8 cellular contexts compared by ENCODE assay signal in genomic region chr12:47651368-47652254, GRCh38. TPM values are rescaled to one million over a fixed set of nuclear protein-coding genes. Genes with fewer than 3 reads are reported as not detected.
DNase-seq lines count a peak whose midpoint lies in the region; ATAC-seq, FAIRE-seq and TF ChIP-seq lines count a peak whose summit lies in the region.

No MANE protein-coding gene starts in this region.

- H3K27ac ChIP-seq in K562 (ENCODE audit: extremely low read depth, low read depth, low read length) (no peak overlapping the region), iPS DF 6.9 (ENCODE audit: low read length) (no peak overlapping the region)

- H3K36me3 Mint-ChIP-seq in T-helper 17 cell (ENCODE audit: low read depth) = peaks cover 3% of the 10 kb centered on the region

- CTCF ChIA-PET in K562 (lab: Yijun Ruan, JAX; ENCODE audit: low intra/inter-chr PET ratio) = interaction anchor here (0.5 kb wide), 1 partner anchor 107 kb away, joined by 3 read pairs; the partner anchor contains the start of gene RAPGEF3

- peak; percentile 15 for FAIRE-seq in K562 (lab: Jason Lieb, UNC)

- DNase-seq in NCI-H1436 (lab: John Stamatoyannopoulos, UW) (peak; percentile 54), NCI-H1436 treated with DMSO at 0.1 percent for 48 hours (lab: John Stamatoyannopoulos, UW) (no peak), NCI-H1694 treated with DMSO at 0.1 percent for 48 hours (lab: John Stamatoyannopoulos, UW) (peak; percentile 67), T-helper 17 cell (peak; percentile 12 to 19 (median 13)), K562 (ENCODE audit: extremely low read depth in 1 of 4, low spot score in 3 of 4) (peak in 2 of 4 experiments; percentile 23 to 52), iPS DF 6.9 (ENCODE audit: low read depth, low spot score) (peak; percentile 29)

- POLR2A ChIA-PET in K562 (lab: Yijun Ruan, JAX) = interaction anchor here (0.6 to 1.2 kb wide), 4 partner anchors 10 to 843 kb away, joined by 3 read pairs; no protein-coding TSS in a partner anchor

- peak overlapping the region; percentile 41 for H3K27ac Mint-ChIP-seq in T-helper 17 cell

- TF ChIP-seq EP300 in K562 (IDR thresholded peaks at IDR 0.05; ENCODE audit: low read length) = no peak

- H2AFZ ChIP-seq in K562 (ENCODE audit: low read depth, low read length) = no peak overlapping the region

- no peaks in the 10 kb centered on the region for H3K9me3 ChIP-seq in T-helper 17 cell (ENCODE audit: control insufficient read depth, low read length, poor library complexity, severe bottlenecking)
- no peaks in the 10 kb centered on the region for H3K9me3 ChIP-seq in K562 (replicated peaks; ENCODE audit: control insufficient read depth, insufficient read depth, low read depth, low read length)
- no peaks in the 10 kb centered on the region for H3K9me3 ChIP-seq in iPS DF 6.9 (ENCODE audit: control insufficient read depth, insufficient read depth, low read length)
- H3K9me3 ChIP-seq in skeletal muscle satellite cell (replicated peaks; ENCODE audit: low read length) = no peaks in the 10 kb centered on the region

- TF ChIP-seq POLR2A in K562 (conservative IDR thresholded peaks at IDR 0.05) = no peak

- in situ Hi-C loops in K562 (cut with MboI) = no loop called here

- H3K9me1 ChIP-seq in K562 (ENCODE audit: control insufficient read depth, insufficient read depth, low read length) = no peaks in the 10 kb centered on the region

- H3K36me3 ChIP-seq in K562 (ENCODE audit: control insufficient read depth, insufficient read depth, low read length) (peaks cover 3% of the 10 kb centered on the region; the same call in 2 of the 3 replicates), iPS DF 6.9 (ENCODE audit: control insufficient read depth, insufficient read depth, low read length) (no peaks in the 10 kb centered on the region), skeletal muscle satellite cell (ENCODE audit: insufficient read depth, low read length) (no peaks in the 10 kb centered on the region)

- H3K4me1 Mint-ChIP-seq in T-helper 17 cell = peaks cover 8% of the 10 kb centered on the region

- peak overlapping the region; percentile 63 for H3K4me3 Mint-ChIP-seq in T-helper 17 cell

- WGBS in K562 (ENCODE audit: insufficient coverage, low coverage, missing lambda C conversion rate) = 68% methylated on average over 12 of the region's 12 CpGs
- WGBS in iPS DF 6.9 (ENCODE audit: insufficient coverage, insufficient read length) = no CpG with 5 or more reads among the region's 12 CpGs

- no peaks in the 10 kb centered on the region for H3K27me3 Mint-ChIP-seq in T-helper 17 cell

- H3K4me3 ChIP-seq in K562 (no peak overlapping the region), iPS DF 6.9 (ENCODE audit: low read length) (no peak overlapping the region), skeletal muscle satellite cell (ENCODE audit: low read length) (peak overlapping the region; percentile 36)

- intact Hi-C loops in K562 (cut with micrococcal nuclease) = loop anchor here (5.0 kb wide), 1 partner anchor 186 kb away; no protein-coding TSS in a partner anchor

- H4K20me1 ChIP-seq in K562 (replicated peaks; ENCODE audit: control insufficient read depth, insufficient read depth, low read length) = no peaks in the 10 kb centered on the region

- peak; percentile 57 to 65 (median 59); a peak in 5 of 6 replicates for TF ChIP-seq CTCF in K562 (IDR thresholded peaks at IDR 0.05 in 2 of 3, conservative IDR thresholded peaks at IDR 0.05 in 1 of 3; ENCODE audit: insufficient read depth in 2 of 3, low read depth in 1 of 3, low read length in 3 of 3)

- H3K4me1 ChIP-seq in K562 (replicated peaks in 1 of 2; ENCODE audit: control insufficient read depth in 2 of 2, insufficient read depth in 2 of 2, low read length in 2 of 2) = peaks cover 0 to 9% of the 10 kb centered on the region in 2 experiments; a peak in 1 of 5 replicates
- H3K4me1 ChIP-seq in iPS DF 6.9 (ENCODE audit: control insufficient read depth, insufficient read depth, low read length) = peaks cover 3% of the 10 kb centered on the region; the same call in 1 of the 2 replicates
- peaks cover 13% of the 10 kb centered on the region for H3K4me1 ChIP-seq in skeletal muscle satellite cell (ENCODE audit: control insufficient read depth, insufficient read depth, low read length)

- no peaks in the 10 kb centered on the region for H3K79me2 ChIP-seq in K562 (ENCODE audit: control insufficient read depth, insufficient read depth, low read length)

- H3K9ac ChIP-seq in K562 (ENCODE audit: insufficient read depth in 1 of 2, low read depth in 2 of 2, low read length in 2 of 2) (no peak overlapping the region), skeletal muscle satellite cell (ENCODE audit: low read depth, low read length) (peak overlapping the region; percentile 38)

- no TSS peak for BruUV-seq in K562 (replicated peaks; lab: Mats Ljungman, UMichigan)

- H3K4me2 ChIP-seq in K562 (ENCODE audit: insufficient read depth, low read length) (no peak overlapping the region), skeletal muscle satellite cell (ENCODE audit: low read length) (peak overlapping the region; percentile 68)

- ATAC-seq in HG02678 (IDR thresholded peaks at IDR 0.05; ENCODE audit: unreplicated experiment) = peak; percentile 86
- peak; percentile 95 for ATAC-seq in T-helper 17 cell
- ATAC-seq in K562 = peak; percentile 80

- peak; percentile 21 to 58; a peak in 3 of 4 replicates for TF ChIP-seq RAD21 in K562 (CRISPR knock-in tag; conservative IDR thresholded peaks at IDR 0.05 in 1 of 2, IDR thresholded peaks at IDR 0.05 in 1 of 2)

- H3K27me3 ChIP-seq in K562 (ENCODE audit: control insufficient read depth in 2 of 2, insufficient read depth in 2 of 2, low read length in 2 of 2) (no peaks in the 10 kb centered on the region), iPS DF 6.9 (ENCODE audit: control insufficient read depth, insufficient read depth, low read length) (no peaks in the 10 kb centered on the region), skeletal muscle satellite cell (ENCODE audit: control insufficient read depth, insufficient read depth, low read length) (no peaks in the 10 kb centered on the region)

TF ChIP-seq in K562, 482 proteins besides CTCF, POLR2A, EP300 and RAD21:
- no peak for TF ChIP-seq HLTF (IDR thresholded peaks at IDR 0.05)
- TF ChIP-seq ZKSCAN3 (CRISPR knock-in tag; IDR thresholded peaks at IDR 0.05) = no peak
- TF ChIP-seq ZNF311 (CRISPR knock-in tag; IDR thresholded peaks at IDR 0.05) = no peak
- no peak for TF ChIP-seq RBBP5 (IDR thresholded peaks at IDR 0.05; ENCODE audit: borderline replicate concordance, insufficient read depth, low read length, poor library complexity, severe bottlenecking)
- TF ChIP-seq U2AF1 (optimal IDR thresholded peaks at IDR 0.05; ENCODE audit: low read depth, low read length) = no peak
- TF ChIP-seq JUN (IDR thresholded peaks at IDR 0.05; ENCODE audit: borderline replicate concordance, low read depth, low read length) = no peak
- TF ChIP-seq JUN (CRISPR knock-in tag; IDR thresholded peaks at IDR 0.05; ENCODE audit: borderline replicate concordance) = no peak
- no peak for TF ChIP-seq TFAM (CRISPR knock-in tag; conservative IDR thresholded peaks at IDR 0.05)
- no peak for TF ChIP-seq BACH1 (tag; IDR thresholded peaks at IDR 0.05)
- TF ChIP-seq, protein P1, sequence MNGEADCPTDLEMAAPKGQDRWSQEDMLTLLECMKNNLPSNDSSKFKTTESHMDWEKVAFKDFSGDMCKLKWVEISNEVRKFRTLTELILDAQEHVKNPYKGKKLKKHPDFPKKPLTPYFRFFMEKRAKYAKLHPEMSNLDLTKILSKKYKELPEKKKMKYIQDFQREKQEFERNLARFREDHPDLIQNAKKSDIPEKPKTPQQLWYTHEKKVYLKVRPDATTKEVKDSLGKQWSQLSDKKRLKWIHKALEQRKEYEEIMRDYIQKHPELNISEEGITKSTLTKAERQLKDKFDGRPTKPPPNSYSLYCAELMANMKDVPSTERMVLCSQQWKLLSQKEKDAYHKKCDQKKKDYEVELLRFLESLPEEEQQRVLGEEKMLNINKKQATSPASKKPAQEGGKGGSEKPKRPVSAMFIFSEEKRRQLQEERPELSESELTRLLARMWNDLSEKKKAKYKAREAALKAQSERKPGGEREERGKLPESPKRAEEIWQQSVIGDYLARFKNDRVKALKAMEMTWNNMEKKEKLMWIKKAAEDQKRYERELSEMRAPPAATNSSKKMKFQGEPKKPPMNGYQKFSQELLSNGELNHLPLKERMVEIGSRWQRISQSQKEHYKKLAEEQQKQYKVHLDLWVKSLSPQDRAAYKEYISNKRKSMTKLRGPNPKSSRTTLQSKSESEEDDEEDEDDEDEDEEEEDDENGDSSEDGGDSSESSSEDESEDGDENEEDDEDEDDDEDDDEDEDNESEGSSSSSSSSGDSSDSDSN (IDR thresholded peaks at IDR 0.05; ENCODE audit: borderline replicate concordance in 1 of 2, low read depth in 2 of 2, low read length in 2 of 2) = no peak
- TF ChIP-seq, protein P2, sequence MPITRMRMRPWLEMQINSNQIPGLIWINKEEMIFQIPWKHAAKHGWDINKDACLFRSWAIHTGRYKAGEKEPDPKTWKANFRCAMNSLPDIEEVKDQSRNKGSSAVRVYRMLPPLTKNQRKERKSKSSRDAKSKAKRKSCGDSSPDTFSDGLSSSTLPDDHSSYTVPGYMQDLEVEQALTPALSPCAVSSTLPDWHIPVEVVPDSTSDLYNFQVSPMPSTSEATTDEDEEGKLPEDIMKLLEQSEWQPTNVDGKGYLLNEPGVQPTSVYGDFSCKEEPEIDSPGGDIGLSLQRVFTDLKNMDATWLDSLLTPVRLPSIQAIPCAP (CRISPR knock-in tag; IDR thresholded peaks at IDR 0.05; ENCODE audit: borderline replicate concordance) = no peak

RNA-seq across cellular contexts. Expression of gene RPAP3, which starts 54.2 kb away (rescaled TPM):
- total RNA-seq in T-helper 17 cell (10 to 100 TPM; 22.7 to 23.5 TPM), K562 (2014; rRNA removed) (34.2 and 44.0 TPM in 2 replicates), K562 (2014; rRNA removed; fragmentation: Illumina TruSeq; extraction: Trizol) (68.9 and 93.0 TPM in 2 replicates), K562 (2015; rRNA removed; fragmentation: Illumina TruSeq; extraction: Trizol) (70.2 and 75.8 TPM in 2 replicates), K562 (2021) (54.1 and 57.1 TPM in 2 replicates)
- total RNA-seq in K562 (2011; cell fraction: chromatin; rRNA removed; ENCODE audit: low replicate concordance) = 20.5 and 93.3 TPM in 2 replicates
- total RNA-seq in K562 (2011; cell fraction: nucleolus; rRNA removed) = 6.8 and 10.9 TPM in 2 replicates
- 27.2 and 35.5 TPM in 2 replicates for total RNA-seq in K562 (2011; cell fraction: nucleoplasm; rRNA removed)
- polyA plus RNA-seq in K562 (2011; rRNA removed) (31.2 and 50.6 TPM in 2 replicates), K562 (2014; fragmentation: Illumina TruSeq; extraction: Trizol) (74.4 and 92.1 TPM in 2 replicates), K562 (2014; fragmentation: Nextera tagmentation; extraction: Ambion mirVana) (10 to 100 TPM; 40.0 to 50.9 TPM), K562 (2014; rRNA removed) (62.4 and 69.0 TPM in 2 replicates)
- 4.7 and 9.4 TPM in 2 replicates for polyA plus RNA-seq in K562 (2011; cell fraction: cytosol; rRNA removed)
- polyA plus RNA-seq in K562 (2011; cell fraction: nucleus; rRNA removed) = 7.0 and 13.4 TPM in 2 replicates
- polyA plus RNA-seq in K562 (2012) = 39.9 and 43.0 TPM in 2 replicates
- 39.2 and 49.2 TPM in 2 replicates for polyA minus RNA-seq in K562 (2011; rRNA and poly(A)+ RNA removed)
- polyA minus RNA-seq in K562 (2011; cell fraction: cytosol; rRNA and poly(A)+ RNA removed) = 14.5 and 19.5 TPM in 2 replicates
- polyA minus RNA-seq in K562 (2011; cell fraction: nucleus; rRNA and poly(A)+ RNA removed) = 19.5 and 30.1 TPM in 2 replicates
- 14.6 and 18.5 TPM in 2 replicates for total RNA-seq in skeletal muscle satellite cell (2012; rRNA removed)
